ENCODE assay signal across 8 cellular contexts in genomic region chr5:111278824-111279504, GRCh38.
DNase-seq lines count a peak whose midpoint lies in the region; ATAC-seq and TF ChIP-seq lines count a peak whose summit lies in the region.

No MANE protein-coding gene starts in this region.

- H3K27ac ChIP-seq in SU-DHL-6 (ENCODE audit: low read depth, low read length) (no peak overlapping the region), iPS-18a (ENCODE audit: low read length) (peak overlapping the region; percentile 31)

- DNase-seq in COLO668 (lab: John Stamatoyannopoulos, UW; ENCODE audit: unreplicated experiment) (peak; percentile 17), amniotic stem cell (lab: John Stamatoyannopoulos, UW) (no peak)
- DNase-seq in activated naive CD8-positive, alpha-beta T cell treated with anti-CD3 and anti-CD28 coated beads, Interleukin-2, amount 50 U/mL, for 16 hours (ENCODE audit: low read depth, low spot score) = peak; percentile 85
- peak; percentile 87 for DNase-seq in stimulated activated CD4-positive, alpha-beta T cell treated with anti-CD3 and anti-CD28 coated beads, Interleukin-1b, Interleukin-23, amount 100 ng/mL, for 48 hours

- no peaks in the 10 kb centered on the region for H3K9me3 ChIP-seq in SU-DHL-6 (ENCODE audit: insufficient read depth, low read length)
- H3K9me3 ChIP-seq in iPS-18a (ENCODE audit: control insufficient read depth, low read depth, low read length) = no peaks in the 10 kb centered on the region

- no peaks in the 10 kb centered on the region for H3F3A ChIP-seq in SU-DHL-6 (ENCODE audit: insufficient read depth)

- no peak overlapping the region for H2AFZ ChIP-seq in SU-DHL-6 (ENCODE audit: low read depth, low read length, severe bottlenecking)

- H3K9me2 ChIP-seq in SU-DHL-6 (replicated peaks; ENCODE audit: insufficient read depth, low read length) = no peaks in the 10 kb centered on the region

- H3K9ac ChIP-seq in SU-DHL-6 (ENCODE audit: low read length) (no peak overlapping the region), iPS-18a (ENCODE audit: low read length) (no peak overlapping the region)

- TF ChIP-seq CTCF in SU-DHL-6 (IDR thresholded peaks at IDR 0.05; ENCODE audit: insufficient read depth, low read length, poor library complexity, severe bottlenecking) = peak; percentile 67

- H3K36me3 ChIP-seq in SU-DHL-6 (ENCODE audit: low read length) (no peaks in the 10 kb centered on the region), iPS-18a (ENCODE audit: control insufficient read depth, low read depth, low read length) (no peaks in the 10 kb centered on the region)

- no peaks in the 10 kb centered on the region for H3K79me2 ChIP-seq in SU-DHL-6 (ENCODE audit: insufficient read depth, low read length)

- no peaks in the 10 kb centered on the region for H3K4me1 ChIP-seq in iPS-18a (ENCODE audit: control insufficient read depth, low read depth, low read length)

- H3K27me3 ChIP-seq in SU-DHL-6 (ENCODE audit: low read length) (no peaks in the 10 kb centered on the region), iPS-18a (ENCODE audit: control insufficient read depth, insufficient read depth, low read length) (no peaks in the 10 kb centered on the region)

- no peak overlapping the region for H3K4me2 ChIP-seq in SU-DHL-6 (ENCODE audit: low read depth, low read length, poor library complexity, severe bottlenecking)

- H3K4me3 ChIP-seq in SU-DHL-6 (ENCODE audit: insufficient read depth, low read length, poor library complexity, severe bottlenecking) (no peak overlapping the region), iPS-18a (ENCODE audit: low read length) (no peak overlapping the region)

- ATAC-seq in GM19395 (IDR thresholded peaks at IDR 0.05; ENCODE audit: unreplicated experiment) (peak; percentile 87), HG03442 (IDR thresholded peaks at IDR 0.05; ENCODE audit: unreplicated experiment) (peak; percentile 98)

- H4K20me1 ChIP-seq in SU-DHL-6 (ENCODE audit: low read depth, low read length) = no peaks in the 10 kb centered on the region
